ENCODE assay signal across 8 cellular contexts in genomic region chr22:26330971-26331625, GRCh38.
DNase-seq lines count a peak whose midpoint lies in the region; TF ChIP-seq lines count a peak whose summit lies in the region.

No MANE protein-coding gene starts in this region.

- no peaks in the 10 kb centered on the region for H4K20me1 ChIP-seq in PC-9 (ENCODE audit: insufficient read depth)

- DNase-seq in Caki2 (ENCODE audit: low read depth) (peak; percentile 42), PC-9 (peak in 1 of 2 experiments; percentile 30), activated T-helper 1 cell treated with Interleukin-2 at 50 U/mL for 16 hours (ENCODE audit: low read depth) (peak; percentile 11), fibroblast of the conjunctiva (ENCODE audit: low read depth) (peak; percentile 21), transverse colon (peak; percentile 64), GOT3 (lab: John Stamatoyannopoulos, UW) (no peak)
- peak; percentile 59 for DNase-seq in Jurkat, Clone E6-1 (ENCODE audit: low read depth, low spot score)

- H3K79me2 ChIP-seq in PC-9 (ENCODE audit: low read depth) = no peaks in the 10 kb centered on the region

- WGBS in transverse colon (ENCODE audit: low coverage in 1 of 2), 2 donors = 22 to 25% methylated on average over 4 of the region's 4 CpGs

- intact Hi-C loops in PC-9 (cut with micrococcal nuclease; ENCODE audit: unreplicated experiment) (loop anchor here (2.0 to 5.0 kb wide), 2 partner anchors 556 to 869 kb away; no protein-coding TSS in a partner anchor), transverse colon (cut with DNase I; ENCODE audit: low total_unique reads) (no loop called here)

- no peak overlapping the region for H3K4me3 ChIP-seq in Jurkat, Clone E6-1 (ENCODE audit: low read length)
- no peak overlapping the region for H3K4me3 ChIP-seq in PC-9
- H3K4me3 ChIP-seq in neutrophil (ENCODE audit: low read depth in 1 of 2, low read length in 1 of 2) = no peak overlapping the region
- H3K4me3 ChIP-seq in transverse colon = no peak overlapping the region

- POLR2A ChIA-PET in PC-9 (lab: Charles Lee; ENCODE audit: unreplicated experiment) = no interaction called here

- H3K9me3 ChIP-seq in PC-9 (ENCODE audit: insufficient read depth, low read depth) = no peaks in the 10 kb centered on the region
- H3K9me3 ChIP-seq in neutrophil = no peaks in the 10 kb centered on the region
- no peaks in the 10 kb centered on the region for H3K9me3 ChIP-seq in transverse colon

- H3K27me3 ChIP-seq in PC-9 (ENCODE audit: insufficient read depth, low read depth) (peaks cover 26% of the 10 kb centered on the region), neutrophil (peaks cover 14% of the 10 kb centered on the region), transverse colon (peaks cover 13% of the 10 kb centered on the region)

- H3K4me2 ChIP-seq in PC-9 = no peak overlapping the region

- no peak for TF ChIP-seq POLR2A in transverse colon (IDR thresholded peaks at IDR 0.05)

- CTCF ChIA-PET in PC-9 (lab: Charles Lee) = no interaction called here

- H2AFZ ChIP-seq in PC-9 = no peak overlapping the region

- TF ChIP-seq EP300 in transverse colon (IDR thresholded peaks at IDR 0.05; ENCODE audit: low read depth) = no peak

- BruUV-seq in PC-9 (replicated peaks; lab: Mats Ljungman, UMichigan) = no TSS peak

- in situ Hi-C loops in Caki2 (cut with HindIII; ENCODE audit: low pct_unique_long_range_greater_than_20kb, low sequenced_read_pairs) (no loop called here), transverse colon (cut with MboI; ENCODE audit: low pct_ligation_motif_present in 1 of 4, low pct_unique_long_range_greater_than_20kb in 1 of 4, low sequenced_read_pairs in 3 of 4) (loop anchor here (25.0 kb wide), 4 partner anchors 444 to 869 kb away; no protein-coding TSS in a partner anchor)

- H3K9me2 ChIP-seq in PC-9 (ENCODE audit: insufficient read depth) = no peaks in the 10 kb centered on the region

- H3F3A ChIP-seq in PC-9 (ENCODE audit: insufficient read depth, low read depth) = no peaks in the 10 kb centered on the region

- TF ChIP-seq CTCF in PC-9 (conservative IDR thresholded peaks at IDR 0.05) (peak; percentile 92), neutrophil (IDR thresholded peaks at IDR 0.05) (peak; percentile 61), transverse colon (IDR thresholded peaks at IDR 0.05) (peak; percentile 78 to 84 (median 79))

- H3K4me1 ChIP-seq in PC-9 (replicated peaks; ENCODE audit: insufficient read depth) = no peaks in the 10 kb centered on the region
- no peaks in the 10 kb centered on the region for H3K4me1 ChIP-seq in neutrophil (ENCODE audit: control insufficient read depth in 1 of 2, insufficient read depth in 1 of 2, low read depth in 1 of 2, low read length in 1 of 2)
- H3K4me1 ChIP-seq in transverse colon = no peaks in the 10 kb centered on the region

- H3K36me3 ChIP-seq in PC-9 (ENCODE audit: low read depth) = no peaks in the 10 kb centered on the region
- no peaks in the 10 kb centered on the region for H3K36me3 ChIP-seq in neutrophil
- H3K36me3 ChIP-seq in transverse colon = no peaks in the 10 kb centered on the region

- H3K27ac ChIP-seq in PC-9 (no peak overlapping the region), neutrophil (no peak overlapping the region), transverse colon (no peak overlapping the region)
